In the genomic region with DNA sequence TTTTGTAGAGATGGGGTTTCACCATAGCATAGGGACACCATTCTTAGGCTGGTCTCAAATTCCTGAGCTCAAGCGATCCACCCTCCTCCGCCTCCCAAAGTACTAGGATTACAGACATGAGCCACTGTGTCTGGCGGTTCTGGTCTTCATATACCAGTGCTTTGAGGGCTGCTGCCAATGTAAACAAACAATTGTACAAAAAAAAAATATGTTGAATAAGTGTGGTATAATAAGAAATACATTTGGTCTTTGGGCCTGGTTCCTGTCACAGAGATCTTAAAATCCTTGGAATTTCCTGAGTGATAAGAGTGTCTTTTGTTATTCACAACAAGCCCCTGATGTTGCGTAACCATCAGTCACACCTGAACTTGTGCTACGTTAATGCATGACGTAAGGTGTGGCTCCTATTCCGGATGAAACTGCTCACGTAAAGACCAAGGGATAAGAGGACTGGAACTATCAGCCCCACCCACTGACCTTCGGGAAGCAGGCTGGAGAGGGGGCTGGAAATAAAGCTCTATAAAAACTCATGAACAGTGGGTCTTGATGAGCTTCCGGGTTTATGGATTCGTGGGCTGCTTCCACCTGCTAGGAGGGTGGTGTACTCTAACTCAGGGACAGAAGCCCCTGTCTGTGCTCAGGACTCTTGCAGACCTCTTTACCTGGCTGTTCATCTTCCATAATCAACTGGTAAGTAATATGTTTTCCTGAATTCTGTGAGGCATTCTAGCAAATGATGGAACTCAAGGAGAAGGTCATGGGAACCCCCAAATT, we compare ENCODE assay signal across 1 cellular context.
A peak's percentile ranks its signal among the peaks of the same experiment; 100 is the strongest.
TF ChIP-seq lines count a peak whose summit lies in the region.

No MANE protein-coding gene starts in this region.

TF ChIP-seq in GM23338, 12 proteins besides CTCF, POLR2A, EP300 and RAD21:
- TF ChIP-seq, protein P1, sequence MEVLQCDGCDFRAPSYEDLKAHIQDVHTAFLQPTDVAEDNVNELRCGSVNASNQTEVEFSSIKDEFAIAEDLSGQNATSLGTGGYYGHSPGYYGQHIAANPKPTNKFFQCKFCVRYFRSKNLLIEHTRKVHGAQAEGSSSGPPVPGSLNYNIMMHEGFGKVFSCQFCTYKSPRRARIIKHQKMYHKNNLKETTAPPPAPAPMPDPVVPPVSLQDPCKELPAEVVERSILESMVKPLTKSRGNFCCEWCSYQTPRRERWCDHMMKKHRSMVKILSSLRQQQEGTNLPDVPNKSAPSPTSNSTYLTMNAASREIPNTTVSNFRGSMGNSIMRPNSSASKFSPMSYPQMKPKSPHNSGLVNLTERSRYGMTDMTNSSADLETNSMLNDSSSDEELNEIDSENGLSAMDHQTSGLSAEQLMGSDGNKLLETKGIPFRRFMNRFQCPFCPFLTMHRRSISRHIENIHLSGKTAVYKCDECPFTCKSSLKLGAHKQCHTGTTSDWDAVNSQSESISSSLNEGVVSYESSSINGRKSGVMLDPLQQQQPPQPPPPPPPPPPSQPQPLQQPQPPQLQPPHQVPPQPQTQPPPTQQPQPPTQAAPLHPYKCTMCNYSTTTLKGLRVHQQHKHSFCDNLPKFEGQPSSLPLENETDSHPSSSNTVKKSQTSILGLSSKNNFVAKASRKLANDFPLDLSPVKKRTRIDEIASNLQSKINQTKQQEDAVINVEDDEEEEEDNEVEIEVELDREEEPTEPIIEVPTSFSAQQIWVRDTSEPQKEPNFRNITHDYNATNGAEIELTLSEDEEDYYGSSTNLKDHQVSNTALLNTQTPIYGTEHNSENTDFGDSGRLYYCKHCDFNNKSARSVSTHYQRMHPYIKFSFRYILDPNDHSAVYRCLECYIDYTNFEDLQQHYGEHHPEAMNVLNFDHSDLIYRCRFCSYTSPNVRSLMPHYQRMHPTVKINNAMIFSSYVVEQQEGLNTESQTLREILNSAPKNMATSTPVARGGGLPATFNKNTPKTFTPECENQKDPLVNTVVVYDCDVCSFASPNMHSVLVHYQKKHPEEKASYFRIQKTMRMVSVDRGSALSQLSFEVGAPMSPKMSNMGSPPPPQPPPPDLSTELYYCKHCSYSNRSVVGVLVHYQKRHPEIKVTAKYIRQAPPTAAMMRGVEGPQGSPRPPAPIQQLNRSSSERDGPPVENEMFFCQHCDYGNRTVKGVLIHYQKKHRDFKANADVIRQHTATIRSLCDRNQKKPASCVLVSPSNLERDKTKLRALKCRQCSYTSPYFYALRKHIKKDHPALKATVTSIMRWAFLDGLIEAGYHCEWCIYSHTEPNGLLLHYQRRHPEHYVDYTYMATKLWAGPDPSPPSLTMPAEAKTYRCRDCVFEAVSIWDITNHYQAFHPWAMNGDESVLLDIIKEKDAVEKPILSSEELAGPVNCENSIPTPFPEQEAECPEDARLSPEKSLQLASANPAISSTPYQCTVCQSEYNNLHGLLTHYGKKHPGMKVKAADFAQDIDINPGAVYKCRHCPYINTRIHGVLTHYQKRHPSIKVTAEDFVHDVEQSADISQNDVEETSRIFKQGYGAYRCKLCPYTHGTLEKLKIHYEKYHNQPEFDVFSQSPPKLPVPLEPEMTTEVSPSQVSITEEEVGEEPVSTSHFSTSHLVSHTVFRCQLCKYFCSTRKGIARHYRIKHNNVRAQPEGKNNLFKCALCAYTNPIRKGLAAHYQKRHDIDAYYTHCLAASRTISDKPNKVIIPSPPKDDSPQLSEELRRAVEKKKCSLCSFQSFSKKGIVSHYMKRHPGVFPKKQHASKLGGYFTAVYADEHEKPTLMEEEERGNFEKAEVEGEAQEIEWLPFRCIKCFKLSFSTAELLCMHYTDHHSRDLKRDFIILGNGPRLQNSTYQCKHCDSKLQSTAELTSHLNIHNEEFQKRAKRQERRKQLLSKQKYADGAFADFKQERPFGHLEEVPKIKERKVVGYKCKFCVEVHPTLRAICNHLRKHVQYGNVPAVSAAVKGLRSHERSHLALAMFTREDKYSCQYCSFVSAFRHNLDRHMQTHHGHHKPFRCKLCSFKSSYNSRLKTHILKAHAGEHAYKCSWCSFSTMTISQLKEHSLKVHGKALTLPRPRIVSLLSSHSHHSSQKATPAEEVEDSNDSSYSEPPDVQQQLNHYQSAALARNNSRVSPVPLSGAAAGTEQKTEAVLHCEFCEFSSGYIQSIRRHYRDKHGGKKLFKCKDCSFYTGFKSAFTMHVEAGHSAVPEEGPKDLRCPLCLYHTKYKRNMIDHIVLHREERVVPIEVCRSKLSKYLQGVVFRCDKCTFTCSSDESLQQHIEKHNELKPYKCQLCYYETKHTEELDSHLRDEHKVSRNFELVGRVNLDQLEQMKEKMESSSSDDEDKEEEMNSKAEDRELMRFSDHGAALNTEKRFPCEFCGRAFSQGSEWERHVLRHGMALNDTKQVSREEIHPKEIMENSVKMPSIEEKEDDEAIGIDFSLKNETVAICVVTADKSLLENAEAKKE (CRISPR knock-in tag; IDR thresholded peaks at IDR 0.05): no peak
- TF ChIP-seq, protein P2, sequence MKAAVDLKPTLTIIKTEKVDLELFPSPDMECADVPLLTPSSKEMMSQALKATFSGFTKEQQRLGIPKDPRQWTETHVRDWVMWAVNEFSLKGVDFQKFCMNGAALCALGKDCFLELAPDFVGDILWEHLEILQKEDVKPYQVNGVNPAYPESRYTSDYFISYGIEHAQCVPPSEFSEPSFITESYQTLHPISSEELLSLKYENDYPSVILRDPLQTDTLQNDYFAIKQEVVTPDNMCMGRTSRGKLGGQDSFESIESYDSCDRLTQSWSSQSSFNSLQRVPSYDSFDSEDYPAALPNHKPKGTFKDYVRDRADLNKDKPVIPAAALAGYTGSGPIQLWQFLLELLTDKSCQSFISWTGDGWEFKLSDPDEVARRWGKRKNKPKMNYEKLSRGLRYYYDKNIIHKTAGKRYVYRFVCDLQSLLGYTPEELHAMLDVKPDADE (IDR thresholded peaks at IDR 0.05): no peak
- no peak for TF ChIP-seq POLR2AphosphoS5 (IDR thresholded peaks at IDR 0.05; ENCODE audit: low read depth)
- peak; percentile 65 for TF ChIP-seq CREB1 (CRISPR knock-in tag; IDR thresholded peaks at IDR 0.05; ENCODE audit: low read depth)
- no peak for TF ChIP-seq EZH2phosphoT487 (IDR thresholded peaks at IDR 0.05; ENCODE audit: unreplicated experiment)
- no peak for TF ChIP-seq EZH2 (IDR thresholded peaks at IDR 0.05; ENCODE audit: low read depth, unreplicated experiment)
- no peak for TF ChIP-seq REST (IDR thresholded peaks at IDR 0.05; ENCODE audit: unreplicated experiment)
- no peak for TF ChIP-seq ZNF114 (CRISPR knock-in tag; IDR thresholded peaks at IDR 0.05)
- no peak for TF ChIP-seq STAT1 (IDR thresholded peaks at IDR 0.05; ENCODE audit: unreplicated experiment)
- TF ChIP-seq JUNB (IDR thresholded peaks at IDR 0.05; ENCODE audit: unreplicated experiment): no peak
- TF ChIP-seq NANOG (IDR thresholded peaks at IDR 0.05; ENCODE audit: borderline replicate concordance): peak; percentile 35; the same call in 1 of the 2 replicates
